In genomic region chr5:44664711-44665100, GRCh38 we compare ENCODE assay signal across 23 cellular contexts.
DNase-seq lines count a peak whose midpoint lies in the region; TF ChIP-seq lines count a peak whose summit lies in the region.
"Had no signal": no experiment of that assay in that cellular context is flagged by ENCODE, and none has a peak within 500 bp of the region (broad histone marks: within the 10 kb centered on the region; RNA-seq: fewer than 3 reads in every experiment).

No MANE protein-coding gene starts in this region.

- no peak for TF ChIP-seq CTCF in sigmoid colon (IDR thresholded peaks at IDR 0.05)

- H3K4me1 Mint-ChIP-seq in activated naive CD4-positive, alpha-beta T cell treated with anti-CD3 and anti-CD28 coated beads for 36 hours (ENCODE audit: low read depth): no peaks in the 10 kb centered on the region
- H3K4me1 Mint-ChIP-seq: CD4-positive, alpha-beta memory T cell; H9 had no signal

- H3K36me3 ChIP-seq in ACC112 (ENCODE audit: insufficient read depth, low read length) (no peaks in the 10 kb centered on the region), MG63 (no peaks in the 10 kb centered on the region), skeletal muscle tissue (ENCODE audit: control insufficient read depth in 3 of 3, insufficient read depth in 3 of 3, low read length in 3 of 3) (no peaks in the 10 kb centered on the region), sigmoid colon (no peaks in the 10 kb centered on the region)
- H3K36me3 ChIP-seq: BLaER1 had no signal

- no peaks in the 10 kb centered on the region for H3K36me3 Mint-ChIP-seq in activated naive CD4-positive, alpha-beta T cell treated with anti-CD3 and anti-CD28 coated beads for 36 hours (ENCODE audit: low read depth)
- H3K36me3 Mint-ChIP-seq: CD4-positive, alpha-beta memory T cell had no signal

- no peak overlapping the region for H3K9ac ChIP-seq in skeletal muscle tissue (ENCODE audit: low read depth in 1 of 3, low read length in 3 of 3)
- H3K9ac ChIP-seq: BLaER1 had no signal

- peaks cover 5% of the 10 kb centered on the region for H3K27me3 Mint-ChIP-seq in activated naive CD4-positive, alpha-beta T cell treated with anti-CD3 and anti-CD28 coated beads for 36 hours (ENCODE audit: low read depth)
- H3K27me3 Mint-ChIP-seq: CD4-positive, alpha-beta memory T cell had no signal

- no peak overlapping the region for H3K27ac Mint-ChIP-seq in activated naive CD4-positive, alpha-beta T cell treated with anti-CD3 and anti-CD28 coated beads for 36 hours
- H3K27ac Mint-ChIP-seq: CD4-positive, alpha-beta memory T cell; H9; HFFc6 had no signal

- H3K79me2 ChIP-seq in ACC112 (ENCODE audit: control insufficient read depth, insufficient read depth, low read length, unreplicated experiment): no peaks in the 10 kb centered on the region

- CTCF ChIA-PET in activated naive CD4-positive, alpha-beta T cell treated with anti-CD3 and anti-CD28 coated beads for 36 hours (lab: Charles Lee): no interaction called here

- TF ChIP-seq EP300 in sigmoid colon (IDR thresholded peaks at IDR 0.05): no peak

- no peak for TF ChIP-seq POLR2A in sigmoid colon (IDR thresholded peaks at IDR 0.05)

- H3K4me3 ChIP-seq in ACC112 (ENCODE audit: low read depth, low read length): no peak overlapping the region
- no peak overlapping the region for H3K4me3 ChIP-seq in MG63
- H3K4me3 ChIP-seq in skeletal muscle tissue (ENCODE audit: low read length in 3 of 3): no peak overlapping the region
- no peak overlapping the region for H3K4me3 ChIP-seq in sigmoid colon
- H3K4me3 ChIP-seq: BLaER1, SK-N-MC had no signal

- peaks cover 7% of the 10 kb centered on the region for H3K9me3 Mint-ChIP-seq in activated naive CD4-positive, alpha-beta T cell treated with anti-CD3 and anti-CD28 coated beads for 36 hours

- no peaks in the 10 kb centered on the region for H3K9me3 ChIP-seq in MG63
- no peaks in the 10 kb centered on the region for H3K9me3 ChIP-seq in skeletal muscle tissue (ENCODE audit: control insufficient read depth in 3 of 3, low read length in 3 of 3)
- peaks cover 0 to 3% (median 0%) of the 10 kb centered on the region in 4 donors for H3K9me3 ChIP-seq in sigmoid colon
- H3K9me3 ChIP-seq: BLaER1 had no signal

- intact Hi-C loops in activated naive CD4-positive, alpha-beta T cell treated with anti-CD3 and anti-CD28 coated beads for 36 hours (cut with micrococcal nuclease): no loop called here
- intact Hi-C loops in sigmoid colon (cut with DNase I): no loop called here

- peak; percentile 64 for DNase-seq in MG63
- DNase-seq in epithelial cell of prostate (ENCODE audit: low read depth, low spot score): no peak
- no peak for DNase-seq in activated naive CD4-positive, alpha-beta T cell treated with anti-CD3 and anti-CD28 coated beads for 36 hours
- no peak for DNase-seq in sigmoid colon
- no peak for DNase-seq in C1 segment of cervical spinal cord (lab: John Stamatoyannopoulos, UW)
- DNase-seq: CD4-positive, alpha-beta memory T cell; COR-L47; DMS79 treated with DMSO at 0.1 percent for 48 hours; GF-D8; H9; HFFc6; IMR-90; KG1; NCI-H1048; NCI-H1694; NCI-H2029 treated with DMSO at 0.1 percent for 48 hours; NCI-H2227 treated with DMSO at 0.1 percent for 48 hours; NCI-H526 treated with DMSO at 0.1 percent for 48 hours; SIG-M5 had no signal

- WGBS in sigmoid colon, 2 donors: 80 to 87% methylated on average over 3 of the region's 3 CpGs

- H2AFZ ChIP-seq in ACC112 (ENCODE audit: low read length, unreplicated experiment): no peak overlapping the region

- H3K4me1 ChIP-seq in ACC112 (ENCODE audit: control insufficient read depth, insufficient read depth, low read length, unreplicated experiment) (peaks cover 13% of the 10 kb centered on the region), skeletal muscle tissue (ENCODE audit: control insufficient read depth in 3 of 3, insufficient read depth in 3 of 3, low read length in 3 of 3) (no peaks in the 10 kb centered on the region), sigmoid colon (no peaks in the 10 kb centered on the region)
- H3K4me1 ChIP-seq: BLaER1 had no signal

- H3K27me3 ChIP-seq in ACC112 (ENCODE audit: insufficient read depth, low read length) (no peaks in the 10 kb centered on the region), MG63 (no peaks in the 10 kb centered on the region), skeletal muscle tissue (ENCODE audit: control insufficient read depth in 3 of 3, insufficient read depth in 3 of 3, low read length in 3 of 3) (no peaks in the 10 kb centered on the region), sigmoid colon (no peaks in the 10 kb centered on the region)
- H3K27me3 ChIP-seq: BLaER1 had no signal

- H3K27ac ChIP-seq in ACC112 (ENCODE audit: low read depth, low read length) (peak overlapping the region; percentile 72), epithelial cell of prostate (peak overlapping the region; percentile 55), skeletal muscle tissue (ENCODE audit: low read depth, low read length) (peak overlapping the region; percentile 32), sigmoid colon (no peak overlapping the region)
- H3K27ac ChIP-seq: BLaER1, SK-N-MC had no signal

- H3K4me3 Mint-ChIP-seq in activated naive CD4-positive, alpha-beta T cell treated with anti-CD3 and anti-CD28 coated beads for 36 hours: no peak overlapping the region
- H3K4me3 Mint-ChIP-seq: CD4-positive, alpha-beta memory T cell; H9; HFFc6 had no signal

Comparison
In these comparisons a context has a peak if more than half of its experiments do, and no peak if none do; other contexts are left out.
1. H3K27ac ChIP-seq: peak in ACC112 (single experiment), epithelial cell of prostate (single experiment) and skeletal muscle tissue (single experiment); none in sigmoid colon (0 of 4).